ENCODE assay signal across 1 cellular context in genomic region chr5:69466375-69466774, GRCh38. TPM values are rescaled to one million over a fixed set of nuclear protein-coding genes. Genes with fewer than 3 reads are reported as not detected.
"Had no signal": no experiment of that assay in that cellular context is flagged by ENCODE, and none has a peak within 500 bp of the region (broad histone marks: within the 10 kb centered on the region; RNA-seq: fewer than 3 reads in every experiment).

No MANE protein-coding gene starts in this region.

RNA-seq across cellular contexts. Expression of gene MARVELD2, which starts 51.5 kb away (rescaled TPM):
- polyA plus RNA-seq: immature natural killer cell had no signal
